1 cellular context compared by ENCODE assay signal in the genomic region with DNA sequence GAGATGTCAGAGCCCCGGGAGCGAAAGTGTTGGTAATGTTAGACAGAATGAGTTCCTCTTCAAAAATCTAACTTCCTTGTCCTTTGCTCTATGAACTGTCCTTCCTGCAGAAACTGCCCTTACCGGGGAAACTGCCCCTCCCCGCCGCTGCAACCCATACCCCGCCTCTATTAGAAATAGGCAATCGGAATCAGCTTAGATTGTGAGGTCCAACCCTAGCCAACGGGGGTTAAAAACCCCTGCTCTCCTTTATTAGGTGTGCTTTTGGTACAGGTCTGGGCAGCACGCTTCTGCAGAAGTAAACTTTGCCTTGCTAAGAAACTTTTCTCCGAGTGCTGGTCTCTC.
TF ChIP-seq lines count a peak whose summit lies in the region.

No MANE protein-coding gene starts in this region.

TF ChIP-seq in GM23338, 12 proteins besides CTCF, POLR2A, EP300 and RAD21 (continued from another document):
- no peak for TF ChIP-seq ZNF462 (CRISPR knock-in tag; IDR thresholded peaks at IDR 0.05)
